Comparison of ENCODE assay signal across 8 cellular contexts in the genomic region with DNA sequence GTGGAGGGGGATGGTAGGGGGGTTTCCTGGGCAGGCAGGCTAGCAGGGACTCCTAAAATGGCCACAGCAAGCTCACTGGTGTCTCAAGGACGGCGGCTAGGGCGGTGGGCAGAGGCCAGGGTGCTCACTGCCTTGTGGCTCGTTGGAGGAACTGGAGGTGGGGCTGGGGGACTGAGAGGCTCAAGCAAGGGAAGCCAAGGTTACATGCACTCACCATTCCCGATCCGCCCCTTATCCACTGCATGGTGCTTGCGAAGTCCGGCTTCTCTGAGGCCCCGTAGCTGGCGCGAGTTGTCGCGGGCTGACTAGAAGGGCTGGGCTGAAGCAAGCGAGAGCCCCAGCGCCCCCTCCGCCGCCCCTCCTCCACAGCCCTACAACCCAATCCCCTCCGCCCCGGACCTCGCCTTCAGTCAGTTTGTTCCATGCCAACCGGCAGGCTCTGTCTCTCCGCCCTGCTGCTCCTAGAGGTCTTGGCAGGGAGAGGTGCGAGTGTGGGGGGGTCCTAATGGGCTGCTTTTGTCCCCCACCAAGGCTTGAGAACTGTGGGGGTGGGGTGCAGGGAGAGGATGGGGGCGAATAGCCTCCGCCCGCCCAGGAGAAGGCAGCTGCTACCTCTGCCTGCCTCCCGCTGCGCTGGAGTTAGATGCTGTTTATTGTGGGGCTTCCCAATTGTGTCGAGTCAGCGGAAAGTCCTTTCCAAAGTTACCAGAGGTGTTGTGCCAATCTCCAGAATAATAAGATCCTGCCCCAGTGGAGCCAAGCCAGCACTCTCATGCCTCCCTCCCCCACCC. TPM values are rescaled to one million over a fixed set of nuclear protein-coding genes. Genes with fewer than 3 reads are reported as not detected.
DNase-seq lines count a peak whose midpoint lies in the region; ATAC-seq and TF ChIP-seq lines count a peak whose summit lies in the region.

Gene ARHGEF9, minus strand, starts transcription at position 313 of the 791 bp plus-strand sequence. Its CDS starts 69 bp downstream, at position 244.

- CTCF ChIA-PET in activated CD8-positive, alpha-beta memory T cell treated with anti-CD3 and anti-CD28 coated beads for 36 hours (lab: Charles Lee), result no interaction called here
- CTCF ChIA-PET in activated B cell treated with CpG ODN at 0.5 μM for 24 hours (lab: Charles Lee), result no interaction called here

- H3K36me3 ChIP-seq in gastroesophageal sphincter, result no peaks in the 10 kb centered on the region

- H3K27me3 ChIP-seq in gastroesophageal sphincter, result no peaks in the 10 kb centered on the region

- H3K27me3 Mint-ChIP-seq in activated B cell treated with CpG ODN at 0.5 μM for 24 hours (no peaks in the 10 kb centered on the region), nephron progenitor cell (ENCODE audit: low read depth, poor library complexity) (peaks cover 3% of the 10 kb centered on the region)

- H3K4me3 ChIP-seq in gastroesophageal sphincter, result peak within 1 kb of the TSS; percentile 58 to 70

- TF ChIP-seq CTCF in activated B cell treated with CpG ODN at 0.5 μM for 24 hours (IDR thresholded peaks at IDR 0.05) (no peak), gastroesophageal sphincter (IDR thresholded peaks at IDR 0.05) (no peak), nephron progenitor cell (IDR thresholded peaks at IDR 0.05) (no peak)

- H3K27ac ChIP-seq in gastroesophageal sphincter, result peak within 1 kb of the TSS in 2 of 4 donors; percentile 43 to 73

- POLR2A ChIA-PET in activated CD8-positive, alpha-beta memory T cell treated with anti-CD3 and anti-CD28 coated beads for 36 hours (lab: Charles Lee), result no interaction called here
- POLR2A ChIA-PET in activated B cell treated with CpG ODN at 0.5 μM for 24 hours (lab: Charles Lee), result no interaction called here

- no peak within 1 kb of the TSS for H3K27ac Mint-ChIP-seq in activated B cell treated with CpG ODN at 0.5 μM for 24 hours
- H3K27ac Mint-ChIP-seq in nephron progenitor cell, result no peak within 1 kb of the TSS

- ATAC-seq in activated B cell treated with CpG ODN at 0.5 μM for 24 hours (ENCODE audit: low read depth) (no peak), gastroesophageal sphincter (peak; percentile 60), HG03354 (IDR thresholded peaks at IDR 0.05; ENCODE audit: poor library complexity, severe bottlenecking, unreplicated experiment) (no peak), HG03175 (IDR thresholded peaks at IDR 0.05; ENCODE audit: unreplicated experiment) (no peak)

- H3K4me1 Mint-ChIP-seq in activated B cell treated with CpG ODN at 0.5 μM for 24 hours (no peaks in the 10 kb centered on the region), nephron progenitor cell (peaks cover 16% of the 10 kb centered on the region)

- no peak for TF ChIP-seq EP300 in gastroesophageal sphincter (IDR thresholded peaks at IDR 0.05)

- H3K9me3 ChIP-seq in gastroesophageal sphincter, result no peaks in the 10 kb centered on the region

- intact Hi-C loops in activated B cell treated with CpG ODN at 0.5 μM for 24 hours (cut with micrococcal nuclease), result no loop called here

- H3K36me3 Mint-ChIP-seq in activated B cell treated with CpG ODN at 0.5 μM for 24 hours (ENCODE audit: low read depth), result no peaks in the 10 kb centered on the region
- peaks cover 18% of the 10 kb centered on the region for H3K36me3 Mint-ChIP-seq in nephron progenitor cell (ENCODE audit: low read depth)

- peaks cover 0 to 11% (median 0%) of the 10 kb centered on the region in 3 donors for H3K4me1 ChIP-seq in gastroesophageal sphincter

- 35% methylated on average over 18 of the region's 30 CpGs; no CpG with 5 or more reads in 1 of the 2 donors for WGBS in gastroesophageal sphincter (ENCODE audit: low coverage in 1 of 2), 2 donors

- H3K9me3 Mint-ChIP-seq in activated B cell treated with CpG ODN at 0.5 μM for 24 hours, result no peaks in the 10 kb centered on the region
- H3K9me3 Mint-ChIP-seq in nephron progenitor cell, result peaks cover 46% of the 10 kb centered on the region

- H3K4me3 Mint-ChIP-seq in activated B cell treated with CpG ODN at 0.5 μM for 24 hours, result peak within 1 kb of the TSS; percentile 74
- peak within 1 kb of the TSS; percentile 82 for H3K4me3 Mint-ChIP-seq in nephron progenitor cell

- TF ChIP-seq POLR2A in gastroesophageal sphincter (IDR thresholded peaks at IDR 0.05), result no peak

- DNase-seq in activated CD8-positive, alpha-beta memory T cell treated with anti-CD3 and anti-CD28 coated beads for 24 hours, result no peak
- no peak for DNase-seq in activated B cell treated with CpG ODN at 0.5 μM for 24 hours
- peak; percentile 69 for DNase-seq in nephron progenitor cell
- DNase-seq in glomerular visceral epithelial cell (ENCODE audit: extremely low spot score), result no peak

RNA-seq across cellular contexts. Expression of gene ARHGEF9, which starts in this region (rescaled TPM):
- 10 to 100 TPM; 14.3 to 15.2 TPM for total RNA-seq in activated CD8-positive, alpha-beta memory T cell treated with anti-CD3 and anti-CD28 coated beads for 36 hours
- total RNA-seq in activated B cell treated with CpG ODN at 0.5 μM for 24 hours (20.5 and 25.1 TPM in 2 replicates), gastroesophageal sphincter (10 to 100 TPM; 20.0 to 40.3 (median 31.4) TPM)
